In the genomic region with DNA sequence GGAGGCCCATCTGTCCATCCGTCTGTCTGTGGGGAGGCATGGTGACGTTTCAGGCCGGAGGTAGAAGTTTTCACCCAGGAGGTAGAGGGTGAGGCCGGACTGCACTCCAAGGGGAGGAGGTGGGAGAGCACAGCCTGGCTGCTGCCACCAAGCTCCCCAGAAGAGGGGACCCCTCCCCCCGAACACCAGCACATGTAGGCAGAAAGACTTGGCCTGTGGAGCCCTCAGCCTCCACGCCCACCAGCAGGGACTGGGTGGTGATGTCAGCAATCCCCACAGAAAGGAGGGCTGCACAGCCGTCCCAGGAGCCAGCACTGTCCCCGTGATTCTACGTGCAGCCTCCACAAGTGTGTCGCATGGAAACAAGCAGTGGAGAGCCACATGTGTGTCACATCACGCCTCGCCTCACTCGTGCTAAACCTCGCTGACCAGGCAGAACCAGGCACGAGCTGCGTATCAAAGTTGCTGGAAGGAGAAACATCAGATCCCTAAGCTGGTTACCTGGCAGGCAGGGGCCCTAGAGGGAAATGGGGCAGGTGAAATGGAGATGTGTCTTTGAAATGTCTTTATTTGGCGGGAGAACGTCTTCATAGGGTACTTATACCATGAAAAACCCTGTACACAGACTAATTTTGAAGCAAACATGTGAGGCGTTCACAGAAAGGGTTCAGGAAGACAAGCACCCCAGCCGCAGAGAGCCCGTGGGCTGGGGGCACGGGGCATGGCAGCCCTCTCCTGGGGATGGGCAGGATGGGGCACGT, we compare ENCODE assay signal across 24 cellular contexts. TPM values are rescaled to one million over a fixed set of nuclear protein-coding genes. Genes with fewer than 3 reads are reported as not detected.
DNase-seq lines count a peak whose midpoint lies in the region; ATAC-seq and TF ChIP-seq lines count a peak whose summit lies in the region.
"Had no signal": no experiment of that assay in that cellular context is flagged by ENCODE, and none has a peak within 500 bp of the region (broad histone marks: within the 10 kb centered on the region; RNA-seq: fewer than 3 reads in every experiment).

No MANE protein-coding gene starts in this region.

- CTCF ChIA-PET in WTC11 (lab: Charles Lee), result interaction anchor here (1.5 kb wide), 2 partner anchors 53 to 54 kb away, joined by 3 to 6 read pairs; no protein-coding TSS in a partner anchor

- no peaks in the 10 kb centered on the region for H3K4me1 Mint-ChIP-seq in activated naive CD8-positive, alpha-beta T cell treated with anti-CD3 and anti-CD28 coated beads, Interleukin-2, amount 50 U/mL, for 24 hours
- no peaks in the 10 kb centered on the region for H3K4me1 Mint-ChIP-seq in activated naive CD8-positive, alpha-beta T cell treated with anti-CD3 and anti-CD28 coated beads for 36 hours
- H3K4me1 Mint-ChIP-seq in WTC11, result peaks cover 19% of the 10 kb centered on the region
- H3K4me1 Mint-ChIP-seq: CD8-positive, alpha-beta memory T cell; stimulated activated effector memory CD8-positive, alpha-beta T cell treated with anti-CD3 and anti-CD28 coated beads, Interleukin-12 subunit alpha, Interleukin-12 subunit beta, amount 100 ng/mL, for 72 hours had no signal

- H3K9me3 Mint-ChIP-seq in activated naive CD8-positive, alpha-beta T cell treated with anti-CD3 and anti-CD28 coated beads, Interleukin-2, amount 50 U/mL, for 24 hours, result no peaks in the 10 kb centered on the region
- H3K9me3 Mint-ChIP-seq in activated naive CD8-positive, alpha-beta T cell treated with anti-CD3 and anti-CD28 coated beads for 36 hours, result no peaks in the 10 kb centered on the region
- no peaks in the 10 kb centered on the region for H3K9me3 Mint-ChIP-seq in WTC11
- H3K9me3 Mint-ChIP-seq: CD8-positive, alpha-beta memory T cell; nephron progenitor cell; stimulated activated effector memory CD8-positive, alpha-beta T cell treated with anti-CD3 and anti-CD28 coated beads, Interleukin-12 subunit alpha, Interleukin-12 subunit beta, amount 100 ng/mL, for 72 hours had no signal

- no peak for TF ChIP-seq POLR2A in gastrocnemius medialis (IDR thresholded peaks at IDR 0.05)

- no peak overlapping the region for H3K4me3 ChIP-seq in right cardiac atrium (ENCODE audit: low read length)
- no peak overlapping the region for H3K4me3 ChIP-seq in gastrocnemius medialis
- H3K4me3 ChIP-seq: lower lobe of right lung, MG63, suprapubic skin had no signal

- peak overlapping the region; percentile 6 for H3K27ac Mint-ChIP-seq in activated naive CD8-positive, alpha-beta T cell treated with anti-CD3 and anti-CD28 coated beads, Interleukin-2, amount 50 U/mL, for 24 hours
- H3K27ac Mint-ChIP-seq in activated naive CD8-positive, alpha-beta T cell treated with anti-CD3 and anti-CD28 coated beads for 36 hours, result no peak overlapping the region
- H3K27ac Mint-ChIP-seq in WTC11, result peak overlapping the region; percentile 82
- H3K27ac Mint-ChIP-seq: stimulated activated effector memory CD8-positive, alpha-beta T cell treated with anti-CD3 and anti-CD28 coated beads, Interleukin-12 subunit alpha, Interleukin-12 subunit beta, amount 100 ng/mL, for 72 hours had no signal

- no peaks in the 10 kb centered on the region for H3K27me3 Mint-ChIP-seq in activated naive CD8-positive, alpha-beta T cell treated with anti-CD3 and anti-CD28 coated beads, Interleukin-2, amount 50 U/mL, for 24 hours
- no peaks in the 10 kb centered on the region for H3K27me3 Mint-ChIP-seq in activated naive CD8-positive, alpha-beta T cell treated with anti-CD3 and anti-CD28 coated beads for 36 hours
- H3K27me3 Mint-ChIP-seq in WTC11 (ENCODE audit: low read depth), result peaks cover 46% of the 10 kb centered on the region
- H3K27me3 Mint-ChIP-seq: CD8-positive, alpha-beta memory T cell had no signal

- DNase-seq in activated naive CD8-positive, alpha-beta T cell treated with anti-CD3 and anti-CD28 coated beads, Interleukin-2, amount 50 U/mL, for 24 hours, result no peak
- no peak for DNase-seq in activated naive CD8-positive, alpha-beta T cell treated with anti-CD3 and anti-CD28 coated beads for 36 hours
- no peak for DNase-seq in WTC11 (ENCODE audit: low spot score)
- peak in 2 of 3 donors; percentile 38 to 43 for DNase-seq in right cardiac atrium
- no peak for DNase-seq in gastrocnemius medialis
- DNase-seq in NCI-H146 (lab: John Stamatoyannopoulos, UW), result no peak
- DNase-seq: activated CD4-positive, CD25-positive, alpha-beta regulatory T cell treated with anti-CD3 and anti-CD28 coated beads, Interleukin-2, amount 50 U/mL, for 72 hours; activated effector memory CD4-positive, alpha-beta T cell treated with Interleukin-2 at 50 U/mL for 16 hours; activated T-cell treated with anti-CD3 and anti-CD28 coated beads for 4 hours; AML-193; CD8-positive, alpha-beta memory T cell; KG1; MG63; NCI-H2107; NCI-H446; stimulated activated CD4-positive, alpha-beta T cell treated with anti-CD3 and anti-CD28 coated beads, Interleukin-4, amount 100 ng/mL, for 24 hours; T-helper 1 cell had no signal

- no peaks in the 10 kb centered on the region for H3K27me3 ChIP-seq in right cardiac atrium (ENCODE audit: control insufficient read depth, insufficient read depth)
- no peaks in the 10 kb centered on the region for H3K27me3 ChIP-seq in gastrocnemius medialis
- H3K27me3 ChIP-seq: MG63, suprapubic skin had no signal

- no peak for TF ChIP-seq CTCF in WTC11 (IDR thresholded peaks at IDR 0.05)
- no peak for TF ChIP-seq CTCF in gastrocnemius medialis (IDR thresholded peaks at IDR 0.05 in 4 of 5, conservative IDR thresholded peaks at IDR 0.05 in 1 of 5)

- H3K9me3 ChIP-seq in right cardiac atrium (ENCODE audit: control insufficient read depth, low read length), result no peaks in the 10 kb centered on the region
- no peaks in the 10 kb centered on the region for H3K9me3 ChIP-seq in gastrocnemius medialis
- H3K9me3 ChIP-seq: lower lobe of right lung, MG63, suprapubic skin had no signal

- H3K36me3 Mint-ChIP-seq in activated naive CD8-positive, alpha-beta T cell treated with anti-CD3 and anti-CD28 coated beads, Interleukin-2, amount 50 U/mL, for 24 hours (ENCODE audit: low read depth), result no peaks in the 10 kb centered on the region
- H3K36me3 Mint-ChIP-seq in activated naive CD8-positive, alpha-beta T cell treated with anti-CD3 and anti-CD28 coated beads for 36 hours, result no peaks in the 10 kb centered on the region
- no peaks in the 10 kb centered on the region for H3K36me3 Mint-ChIP-seq in WTC11
- H3K36me3 Mint-ChIP-seq: CD8-positive, alpha-beta memory T cell; stimulated activated effector memory CD8-positive, alpha-beta T cell treated with anti-CD3 and anti-CD28 coated beads, Interleukin-12 subunit alpha, Interleukin-12 subunit beta, amount 100 ng/mL, for 72 hours had no signal

- H3K27ac ChIP-seq in right cardiac atrium (ENCODE audit: low read length) (no peak overlapping the region), gastrocnemius medialis (peak overlapping the region in 3 of 4 donors; percentile 38 to 60 (median 51))
- H3K27ac ChIP-seq: parathyroid adenoma, suprapubic skin had no signal

- POLR2A ChIA-PET in WTC11 (lab: Charles Lee), result no interaction called here

- no peak overlapping the region for H3K4me3 Mint-ChIP-seq in activated naive CD8-positive, alpha-beta T cell treated with anti-CD3 and anti-CD28 coated beads, Interleukin-2, amount 50 U/mL, for 24 hours
- H3K4me3 Mint-ChIP-seq in activated naive CD8-positive, alpha-beta T cell treated with anti-CD3 and anti-CD28 coated beads for 36 hours, result no peak overlapping the region
- H3K4me3 Mint-ChIP-seq in WTC11, result no peak overlapping the region
- H3K4me3 Mint-ChIP-seq: CD8-positive, alpha-beta memory T cell; stimulated activated effector memory CD8-positive, alpha-beta T cell treated with anti-CD3 and anti-CD28 coated beads, Interleukin-12 subunit alpha, Interleukin-12 subunit beta, amount 100 ng/mL, for 72 hours had no signal

- in situ Hi-C loops in gastrocnemius medialis (cut with MboI; ENCODE audit: low sequenced_read_pairs in 4 of 4), result no loop called here

- WGBS in right cardiac atrium, result 68% methylated on average over 23 of the region's 23 CpGs

- intact Hi-C loops in right cardiac atrium (cut with DNase I), result no loop called here
- intact Hi-C loops in gastrocnemius medialis (cut with DNase I; ENCODE audit: low total_unique reads), result no loop called here

- peaks cover 6% of the 10 kb centered on the region for H3K4me1 ChIP-seq in right cardiac atrium (ENCODE audit: control insufficient read depth, insufficient read depth, low read length)
- peaks cover 3 to 10% of the 10 kb centered on the region in 2 donors for H3K4me1 ChIP-seq in gastrocnemius medialis

- ATAC-seq in activated naive CD8-positive, alpha-beta T cell treated with anti-CD3 and anti-CD28 coated beads, Interleukin-2, amount 50 U/mL, for 24 hours, result no peak
- ATAC-seq in WTC11 (no peak), right cardiac atrium (no peak), gastrocnemius medialis (no peak), HG03565 (IDR thresholded peaks at IDR 0.05; ENCODE audit: unreplicated experiment) (no peak), HG02623 (IDR thresholded peaks at IDR 0.05; ENCODE audit: unreplicated experiment) (no peak)
- ATAC-seq: stimulated activated effector memory CD8-positive, alpha-beta T cell treated with anti-CD3 and anti-CD28 coated beads, Interleukin-12 subunit alpha, Interleukin-12 subunit beta, amount 100 ng/mL, for 72 hours had no signal

- H3K36me3 ChIP-seq in gastrocnemius medialis, result no peaks in the 10 kb centered on the region
- H3K36me3 ChIP-seq: lower lobe of right lung, MG63, suprapubic skin had no signal

TF ChIP-seq in WTC11, 78 proteins besides CTCF, POLR2A, EP300 and RAD21 (continues in another document):
- no peak for TF ChIP-seq ZBTB21 (CRISPR knock-in tag; IDR thresholded peaks at IDR 0.05; ENCODE audit: borderline replicate concordance)
- TF ChIP-seq, protein P1, sequence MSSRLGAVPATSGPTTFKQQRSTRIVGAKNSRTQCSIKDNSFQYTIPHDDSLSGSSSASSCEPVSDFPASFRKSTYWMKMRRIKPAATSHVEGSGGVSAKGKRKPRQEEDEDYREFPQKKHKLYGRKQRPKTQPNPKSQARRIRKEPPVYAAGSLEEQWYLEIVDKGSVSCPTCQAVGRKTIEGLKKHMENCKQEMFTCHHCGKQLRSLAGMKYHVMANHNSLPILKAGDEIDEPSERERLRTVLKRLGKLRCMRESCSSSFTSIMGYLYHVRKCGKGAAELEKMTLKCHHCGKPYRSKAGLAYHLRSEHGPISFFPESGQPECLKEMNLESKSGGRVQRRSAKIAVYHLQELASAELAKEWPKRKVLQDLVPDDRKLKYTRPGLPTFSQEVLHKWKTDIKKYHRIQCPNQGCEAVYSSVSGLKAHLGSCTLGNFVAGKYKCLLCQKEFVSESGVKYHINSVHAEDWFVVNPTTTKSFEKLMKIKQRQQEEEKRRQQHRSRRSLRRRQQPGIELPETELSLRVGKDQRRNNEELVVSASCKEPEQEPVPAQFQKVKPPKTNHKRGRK (CRISPR knock-in tag; IDR thresholded peaks at IDR 0.05; ENCODE audit: borderline replicate concordance), result no peak
- TF ChIP-seq EMX1 (CRISPR knock-in tag; IDR thresholded peaks at IDR 0.05), result no peak
- no peak for TF ChIP-seq RORB (CRISPR knock-in tag; IDR thresholded peaks at IDR 0.05)
- no peak for TF ChIP-seq NFYB (CRISPR knock-in tag; conservative IDR thresholded peaks at IDR 0.05; ENCODE audit: low read depth)

RNA-seq across cellular contexts. Expression of a gene that starts 49.1 kb away (rescaled TPM):
- 1 to 10 TPM in 1 of 2 experiments, under 1 TPM in 1; 0.85 to 1.0 TPM for total RNA-seq in activated naive CD8-positive, alpha-beta T cell treated with anti-CD3 and anti-CD28 coated beads for 36 hours
- 25.0 to 35.0 TPM (median 32.4 TPM) in 3 replicates for total RNA-seq in WTC11 (2021)
- 10 to 100 TPM; 16.1 to 26.3 (median 21.4) TPM for total RNA-seq in right cardiac atrium
- polyA plus RNA-seq in right cardiac atrium, result 27.6 TPM
- 10 to 100 TPM; 22.0 to 56.9 (median 38.5) TPM for total RNA-seq in gastrocnemius medialis

Comparison
In these comparisons a context has a peak if more than half of its experiments do, and no peak if none do; other contexts are left out.
1. DNase-seq: peak in right cardiac atrium (2 of 3); none in activated naive CD8-positive, alpha-beta T cell treated with anti-CD3 and anti-CD28 coated beads, Interleukin-2, amount 50 U/mL, for 24 hours (single experiment), activated naive CD8-positive, alpha-beta T cell treated with anti-CD3 and anti-CD28 coated beads for 36 hours (single experiment), WTC11 (single experiment), gastrocnemius medialis (0 of 2) and NCI-H146 (single experiment).
2. RNA of a gene that starts 49.1 kb away (total RNA-seq): 22.0 to 56.9 TPM in gastrocnemius medialis, 25.0 to 35.0 TPM in WTC11 and 16.1 to 26.3 TPM in right cardiac atrium; 0.85 to 1.0 TPM in activated naive CD8-positive, alpha-beta T cell treated with anti-CD3 and anti-CD28 coated beads for 36 hours; every median in the first group is over 4 times any median in the second.